In genomic region chr12:72272731-72273498, GRCh38 we compare ENCODE assay signal across 1 cellular context.
A peak's percentile ranks its signal among the peaks of the same experiment; 100 is the strongest.
TF ChIP-seq lines count a peak whose summit lies in the region.

No MANE protein-coding gene starts in this region.

TF ChIP-seq in H1, 55 proteins besides CTCF, POLR2A, EP300 and RAD21 (continued from another document):
- TF ChIP-seq ASH2L (IDR thresholded peaks at IDR 0.05; ENCODE audit: low read length) (peak; percentile 1), TBP (IDR thresholded peaks at IDR 0.05; ENCODE audit: low read depth, low read length) (no peak), CTBP2 (IDR thresholded peaks at IDR 0.05; ENCODE audit: borderline replicate concordance, insufficient read depth, insufficient read length, low read length) (no peak), CEBPB (IDR thresholded peaks at IDR 0.05; ENCODE audit: low read depth, low read length) (no peak), CHD2 (IDR thresholded peaks at IDR 0.05; ENCODE audit: low read length) (no peak), POLR2AphosphoS5 (IDR thresholded peaks at IDR 0.05; ENCODE audit: low read depth, low read length) (no peak), E2F6 (IDR thresholded peaks at IDR 0.05) (peak; percentile 76), CHD7 (IDR thresholded peaks at IDR 0.05; ENCODE audit: insufficient replicate concordance, low read length) (no peak), SUZ12 (IDR thresholded peaks at IDR 0.05; ENCODE audit: low read length) (peak; percentile 84), SP1 (IDR thresholded peaks at IDR 0.05; ENCODE audit: low read depth, low read length) (no peak), SAP30 (IDR thresholded peaks at IDR 0.05; ENCODE audit: insufficient read depth, insufficient replicate concordance, low read length) (no peak), SIX5 (IDR thresholded peaks at IDR 0.05; ENCODE audit: low read depth, low read length) (no peak), KDM4A (IDR thresholded peaks at IDR 0.05; ENCODE audit: low read depth, low read length, severe bottlenecking) (peak; percentile 97)
